8 cellular contexts compared by ENCODE assay signal in genomic region chr3:108590443-108590842, GRCh38. TPM values are rescaled to one million over a fixed set of nuclear protein-coding genes. Genes with fewer than 3 reads are reported as not detected.
DNase-seq lines count a peak whose midpoint lies in the region; ATAC-seq and TF ChIP-seq lines count a peak whose summit lies in the region.

No MANE protein-coding gene starts in this region.

- ATAC-seq in HG03139 (IDR thresholded peaks at IDR 0.05; ENCODE audit: unreplicated experiment) (no peak), GM21528 (IDR thresholded peaks at IDR 0.05; ENCODE audit: low FRiP score, unreplicated experiment) (no peak)

- H3K4me1 ChIP-seq in sigmoid colon, result peaks cover 0 to 23% (median 15%) of the 10 kb centered on the region in 4 donors

- WGBS in sigmoid colon, 2 donors, result 13 to 27% methylated on average over 4 of the region's 4 CpGs

- H3K9me3 ChIP-seq in sigmoid colon, result no peaks in the 10 kb centered on the region

- TF ChIP-seq EP300 in sigmoid colon (IDR thresholded peaks at IDR 0.05), result no peak

- peak overlapping the region in 2 of 4 donors; percentile 87 to 89 for H3K27ac ChIP-seq in sigmoid colon

- TF ChIP-seq CTCF in epithelial cell of proximal tubule (conservative IDR thresholded peaks at IDR 0.05; ENCODE audit: low read depth, low read length) (no peak), sigmoid colon (IDR thresholded peaks at IDR 0.05) (no peak)

- no peaks in the 10 kb centered on the region for H3K27me3 ChIP-seq in sigmoid colon

- H3K36me3 ChIP-seq in sigmoid colon, result no peaks in the 10 kb centered on the region

- TF ChIP-seq POLR2A in sigmoid colon (IDR thresholded peaks at IDR 0.05), result no peak

- peak; percentile 12 for DNase-seq in NCI-H1694 treated with DMSO at 0.1 percent for 48 hours (lab: John Stamatoyannopoulos, UW)
- no peak for DNase-seq in NCI-H1694 (lab: John Stamatoyannopoulos, UW)
- peak; percentile 23 for DNase-seq in OCI-M1 (lab: John Stamatoyannopoulos, UW)
- no peak for DNase-seq in epithelial cell of proximal tubule (ENCODE audit: low read depth)
- DNase-seq in sigmoid colon, result no peak
- DNase-seq in NCI-H446 treated with DMSO at 0.1 percent for 48 hours (lab: John Stamatoyannopoulos, UW), result no peak

- H3K4me3 ChIP-seq in epithelial cell of proximal tubule (ENCODE audit: low read depth, low read length), result peak overlapping the region; percentile 84
- peak overlapping the region in 3 of 4 donors; percentile 56 to 64 (median 58) for H3K4me3 ChIP-seq in sigmoid colon

- intact Hi-C loops in sigmoid colon (cut with DNase I), result no loop called here

RNA-seq across cellular contexts. Expression of gene DZIP3, which starts 0.9 kb away (rescaled TPM):
- total RNA-seq in epithelial cell of proximal tubule (5.9 and 6.3 TPM in 2 replicates), sigmoid colon (10 to 100 TPM in 1 of 4 donors, 1 to 10 TPM in 3; 8.8 to 12.0 (median 9.3) TPM)
- 1 to 10 TPM; 1.2 to 4.8 (median 1.8) TPM for polyA plus RNA-seq in sigmoid colon

RNA-seq across cellular contexts. Expression of gene CIP2A, which starts 1.2 kb away (rescaled TPM):
- total RNA-seq in epithelial cell of proximal tubule (49.8 and 72.9 TPM in 2 replicates), sigmoid colon (1 to 10 TPM in 3 of 4 donors, under 1 TPM in 1; 0.99 to 4.3 (median 3.0) TPM)
- polyA plus RNA-seq in sigmoid colon, result 1 to 10 TPM in 2 of 3 donors, under 1 TPM in 1; 0.60 to 5.4 (median 1.6) TPM

Comparison
In these comparisons a context has a peak if more than half of its experiments do, and no peak if none do; other contexts are left out.
1. DNase-seq: peak in NCI-H1694 treated with DMSO at 0.1 percent for 48 hours (single experiment) and OCI-M1 (single experiment); none in NCI-H1694 (single experiment), epithelial cell of proximal tubule (single experiment), sigmoid colon (single experiment) and NCI-H446 treated with DMSO at 0.1 percent for 48 hours (single experiment).